In genomic region chr11:35346472-35347136, GRCh38 we compare ENCODE assay signal across 20 cellular contexts.
DNase-seq lines count a peak whose midpoint lies in the region; ATAC-seq, FAIRE-seq and TF ChIP-seq lines count a peak whose summit lies in the region.
"Had no signal": no experiment of that assay in that cellular context is flagged by ENCODE, and none has a peak within 500 bp of the region (broad histone marks: within the 10 kb centered on the region; RNA-seq: fewer than 3 reads in every experiment).

No MANE protein-coding gene starts in this region.

- peaks cover 19% of the 10 kb centered on the region for H3K4me1 Mint-ChIP-seq in glutamatergic neuron (ENCODE audit: low read depth, unreplicated experiment)

- no peak overlapping the region for H4K91ac ChIP-seq in IMR-90 (ENCODE audit: insufficient read depth, low read depth, low read length)

- H3K56ac ChIP-seq in IMR-90 (ENCODE audit: extremely low read depth, insufficient read depth, low read length): no peak overlapping the region

- H3K14ac ChIP-seq in IMR-90 (replicated peaks; ENCODE audit: low read depth, low read length): no peak overlapping the region; the same call in 1 of the 2 replicates

- no peak overlapping the region for H3K4me2 ChIP-seq in IMR-90 (ENCODE audit: low read depth, low read length)

- H2AK9ac ChIP-seq in IMR-90 (replicated peaks; ENCODE audit: low read depth, low read length, poor library complexity): no peak overlapping the region

- in situ Hi-C loops in IMR-90 (cut with MboI; ENCODE audit: low sequenced_read_pairs): no loop called here

- H3K4me1 ChIP-seq in IMR-90 (ENCODE audit: control insufficient read depth, insufficient read depth, low read length): peaks cover 15% of the 10 kb centered on the region; the same call in 1 of the 2 replicates
- H3K4me1 ChIP-seq: Peyer's patch, SJCRH30 had no signal

- H4K5ac ChIP-seq in IMR-90 (ENCODE audit: low read depth, low read length): no peak overlapping the region

- no peak overlapping the region for H2BK5ac ChIP-seq in IMR-90 (ENCODE audit: low read depth, low read length, poor library complexity, severe bottlenecking)

- H4K8ac ChIP-seq in IMR-90 (ENCODE audit: low read depth in 2 of 2, low read length in 2 of 2): no peak overlapping the region

- no peak overlapping the region for H3K23ac ChIP-seq in IMR-90 (ENCODE audit: low read depth, low read length)

- H3K79me1 ChIP-seq in IMR-90 (ENCODE audit: low read depth in 1 of 2, low read length in 2 of 2): no peaks in the 10 kb centered on the region

- H3K27ac Mint-ChIP-seq in glutamatergic neuron (ENCODE audit: unreplicated experiment): peak overlapping the region; percentile 96

- intact Hi-C loops in IMR-90 (cut with micrococcal nuclease) (loop anchor here (10.0 kb wide), 1 partner anchor 58 kb away; no protein-coding TSS in a partner anchor), sciatic nerve (cut with DNase I) (no loop called here)

- no peak overlapping the region for H3K9ac ChIP-seq in IMR-90 (ENCODE audit: low read depth, low read length)

- H3K9me1 ChIP-seq in IMR-90 (ENCODE audit: insufficient read depth, low read length): peaks cover 10% of the 10 kb centered on the region

- no TSS peak for BruUV-seq in IMR-90 (replicated peaks; lab: Mats Ljungman, UMichigan)

- dilution Hi-C loops in IMR-90 (cut with HindIII; ENCODE audit: low sequenced_read_pairs, unreplicated experiment): no loop called here

- CTCF ChIA-PET in IMR-90 (lab: Yijun Ruan, JAX): no interaction called here

- WGBS in IMR-90 (ENCODE audit: extremely low coverage in 2 of 2, insufficient read length in 1 of 2), 2 experiments: 50% methylated on average over 1 of the region's 6 CpGs; no CpG with 5 or more reads in 1 of the 2 experiments

- TF ChIP-seq POLR2A in GM12891 (IDR thresholded peaks at IDR 0.05; ENCODE audit: low read depth, low read length) (no peak), IMR-90 (IDR thresholded peaks at IDR 0.05; ENCODE audit: low read depth, low read length) (no peak)

- TF ChIP-seq RAD21 in IMR-90 (IDR thresholded peaks at IDR 0.05; ENCODE audit: low read length): no peak

- DNase-seq in GM12891 (ENCODE audit: insufficient read length, low spot score) (no peak), IMR-90 (no peak), glutamatergic neuron (no peak), sciatic nerve (ENCODE audit: low spot score) (no peak), NAMALWA (ENCODE audit: low spot score) (no peak)
- DNase-seq in stimulated activated CD8-positive, alpha-beta memory T cell treated with anti-CD3 and anti-CD28 coated beads, Interleukin-4, amount 100 ng/mL, for 48 hours: no peak
- DNase-seq: CD4-positive, alpha-beta memory T cell; DND-41; KG1; NCI-H1092 treated with DMSO at 0.1 percent for 48 hours; NCI-H1436 treated with DMSO at 0.1 percent for 48 hours; NCI-H2029; NCI-H2227 treated with DMSO at 0.1 percent for 48 hours; NCI-H774; NK-92 treated with Interleukin-12 subunit alpha and Interleukin-12 subunit beta, amount 100 ng/mL, for 24 hours; Peyer's patch; SJCRH30 had no signal

- ATAC-seq in IMR-90 (ENCODE audit: low read depth) (no peak), sciatic nerve (peak; percentile 51), GM19452 (IDR thresholded peaks at IDR 0.05; ENCODE audit: unreplicated experiment) (no peak)

- peaks cover 7% of the 10 kb centered on the region for H3K36me3 Mint-ChIP-seq in glutamatergic neuron (ENCODE audit: unreplicated experiment)
- H3K36me3 Mint-ChIP-seq: CD4-positive, alpha-beta memory T cell had no signal

- no peak overlapping the region for H2BK20ac ChIP-seq in IMR-90 (ENCODE audit: low read depth, low read length)

- H3K18ac ChIP-seq in IMR-90 (ENCODE audit: low read depth, low read length): peak overlapping the region; percentile 25; the same call in 1 of the 2 replicates

- TF ChIP-seq CTCF in IMR-90 (conservative IDR thresholded peaks at IDR 0.05; ENCODE audit: low read depth, low read length) (no peak), glutamatergic neuron (IDR thresholded peaks at IDR 0.05; ENCODE audit: partially characterized antibody, unreplicated experiment) (no peak)

- H4K20me1 ChIP-seq in IMR-90 (ENCODE audit: insufficient read depth, low read length): no peaks in the 10 kb centered on the region

- no peaks in the 10 kb centered on the region for H3K36me3 ChIP-seq in IMR-90 (ENCODE audit: control insufficient read depth, insufficient read depth, low read length)
- H3K36me3 ChIP-seq: Peyer's patch, SJCRH30 had no signal

- peaks cover 4% of the 10 kb centered on the region for H3K9me3 Mint-ChIP-seq in glutamatergic neuron (ENCODE audit: unreplicated experiment)

- H2AK5ac ChIP-seq in IMR-90 (ENCODE audit: low read depth, low read length): peak overlapping the region; percentile 27; the same call in 1 of the 2 replicates

- peak overlapping the region; percentile 32 for H3K4me3 Mint-ChIP-seq in glutamatergic neuron (ENCODE audit: unreplicated experiment)

- no peak overlapping the region for H2BK15ac ChIP-seq in IMR-90 (ENCODE audit: low read depth, low read length)

- H3K27me3 Mint-ChIP-seq in glutamatergic neuron (ENCODE audit: unreplicated experiment): no peaks in the 10 kb centered on the region
- H3K27me3 Mint-ChIP-seq: CD4-positive, alpha-beta memory T cell had no signal

- peak; percentile 20 for FAIRE-seq in GM12891 (lab: Jason Lieb, UNC)
- FAIRE-seq: GM18507, H54 had no signal

- H2BK120ac ChIP-seq in IMR-90 (ENCODE audit: low read depth, low read length): no peak overlapping the region

- H3K27ac ChIP-seq in IMR-90 (ENCODE audit: insufficient read depth, low read length): no peak overlapping the region
- H3K27ac ChIP-seq: Peyer's patch, SJCRH30 had no signal

- POLR2A ChIA-PET in IMR-90 (lab: Charles Lee; ENCODE audit: unreplicated experiment): no interaction called here

- H3K4ac ChIP-seq in IMR-90 (ENCODE audit: low read depth, low read length): no peak overlapping the region

- no peak overlapping the region for H2AFZ ChIP-seq in IMR-90 (replicated peaks; ENCODE audit: low read length, poor library complexity)

- no peaks in the 10 kb centered on the region for H3K27me3 ChIP-seq in IMR-90 (ENCODE audit: control insufficient read depth, insufficient read depth, low read length)
- H3K27me3 ChIP-seq: Peyer's patch, SJCRH30 had no signal

- no peaks in the 10 kb centered on the region for H3K9me3 ChIP-seq in IMR-90 (ENCODE audit: control insufficient read depth, insufficient read depth, low read length)
- H3K9me3 ChIP-seq: Peyer's patch, SJCRH30 had no signal

- H3K4me3 ChIP-seq in IMR-90 (ENCODE audit: insufficient read depth, low read depth, low read length): no peak overlapping the region
- H3K4me3 ChIP-seq: Peyer's patch, SJCRH30 had no signal

TF ChIP-seq in GM12891, 5 proteins besides CTCF, POLR2A, EP300 and RAD21:
- no peak for TF ChIP-seq TAF1 (IDR thresholded peaks at IDR 0.05; ENCODE audit: low read depth, low read length)
- TF ChIP-seq POLR2AphosphoS5 (IDR thresholded peaks at IDR 0.05; ENCODE audit: low read depth, low read length): no peak
- no peak for TF ChIP-seq POU2F2 (IDR thresholded peaks at IDR 0.05; ENCODE audit: low read depth, low read length)
- TF ChIP-seq PAX5 (IDR thresholded peaks at IDR 0.05; ENCODE audit: insufficient read depth, low read length, severe bottlenecking): no peak
- TF ChIP-seq SPI1 (IDR thresholded peaks at IDR 0.05; ENCODE audit: low read depth, low read length): no peak

TF ChIP-seq in IMR-90, 13 proteins besides CTCF, POLR2A, EP300 and RAD21:
- TF ChIP-seq CHD1 (IDR thresholded peaks at IDR 0.05; ENCODE audit: low read depth, low read length) (no peak), BHLHE40 (IDR thresholded peaks at IDR 0.05; ENCODE audit: low read depth, low read length) (no peak), CEBPB (IDR thresholded peaks at IDR 0.05; ENCODE audit: low read depth, low read length) (no peak), MXI1 (IDR thresholded peaks at IDR 0.05; ENCODE audit: borderline replicate concordance, low read depth, low read length) (no peak), RFX5 (IDR thresholded peaks at IDR 0.05; ENCODE audit: low read depth, low read length) (no peak), SMC3 (IDR thresholded peaks at IDR 0.05; ENCODE audit: low read depth, low read length) (no peak), MAFK (IDR thresholded peaks at IDR 0.05; ENCODE audit: low read depth, low read length) (no peak), MAZ (IDR thresholded peaks at IDR 0.05; ENCODE audit: borderline replicate concordance, low read depth, low read length) (no peak), NFE2L2 (IDR thresholded peaks at IDR 0.05; ENCODE audit: low read depth, low read length) (no peak), FOS (IDR thresholded peaks at IDR 0.05; ENCODE audit: low read depth, low read length) (no peak), RCOR1 (IDR thresholded peaks at IDR 0.05; ENCODE audit: insufficient replicate concordance, low read length) (no peak)
- TF ChIP-seq, protein P1, sequence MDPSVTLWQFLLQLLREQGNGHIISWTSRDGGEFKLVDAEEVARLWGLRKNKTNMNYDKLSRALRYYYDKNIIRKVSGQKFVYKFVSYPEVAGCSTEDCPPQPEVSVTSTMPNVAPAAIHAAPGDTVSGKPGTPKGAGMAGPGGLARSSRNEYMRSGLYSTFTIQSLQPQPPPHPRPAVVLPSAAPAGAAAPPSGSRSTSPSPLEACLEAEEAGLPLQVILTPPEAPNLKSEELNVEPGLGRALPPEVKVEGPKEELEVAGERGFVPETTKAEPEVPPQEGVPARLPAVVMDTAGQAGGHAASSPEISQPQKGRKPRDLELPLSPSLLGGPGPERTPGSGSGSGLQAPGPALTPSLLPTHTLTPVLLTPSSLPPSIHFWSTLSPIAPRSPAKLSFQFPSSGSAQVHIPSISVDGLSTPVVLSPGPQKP (IDR thresholded peaks at IDR 0.05; ENCODE audit: borderline replicate concordance, low read depth, low read length): no peak
- TF ChIP-seq, protein P2, sequence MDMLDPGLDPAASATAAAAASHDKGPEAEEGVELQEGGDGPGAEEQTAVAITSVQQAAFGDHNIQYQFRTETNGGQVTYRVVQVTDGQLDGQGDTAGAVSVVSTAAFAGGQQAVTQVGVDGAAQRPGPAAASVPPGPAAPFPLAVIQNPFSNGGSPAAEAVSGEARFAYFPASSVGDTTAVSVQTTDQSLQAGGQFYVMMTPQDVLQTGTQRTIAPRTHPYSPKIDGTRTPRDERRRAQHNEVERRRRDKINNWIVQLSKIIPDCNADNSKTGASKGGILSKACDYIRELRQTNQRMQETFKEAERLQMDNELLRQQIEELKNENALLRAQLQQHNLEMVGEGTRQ (IDR thresholded peaks at IDR 0.05; ENCODE audit: low read depth, low read length): no peak
TF ChIP-seq in IMR-90: peak in this region for 0.
